8 cellular contexts compared by ENCODE assay signal in the genomic region with DNA sequence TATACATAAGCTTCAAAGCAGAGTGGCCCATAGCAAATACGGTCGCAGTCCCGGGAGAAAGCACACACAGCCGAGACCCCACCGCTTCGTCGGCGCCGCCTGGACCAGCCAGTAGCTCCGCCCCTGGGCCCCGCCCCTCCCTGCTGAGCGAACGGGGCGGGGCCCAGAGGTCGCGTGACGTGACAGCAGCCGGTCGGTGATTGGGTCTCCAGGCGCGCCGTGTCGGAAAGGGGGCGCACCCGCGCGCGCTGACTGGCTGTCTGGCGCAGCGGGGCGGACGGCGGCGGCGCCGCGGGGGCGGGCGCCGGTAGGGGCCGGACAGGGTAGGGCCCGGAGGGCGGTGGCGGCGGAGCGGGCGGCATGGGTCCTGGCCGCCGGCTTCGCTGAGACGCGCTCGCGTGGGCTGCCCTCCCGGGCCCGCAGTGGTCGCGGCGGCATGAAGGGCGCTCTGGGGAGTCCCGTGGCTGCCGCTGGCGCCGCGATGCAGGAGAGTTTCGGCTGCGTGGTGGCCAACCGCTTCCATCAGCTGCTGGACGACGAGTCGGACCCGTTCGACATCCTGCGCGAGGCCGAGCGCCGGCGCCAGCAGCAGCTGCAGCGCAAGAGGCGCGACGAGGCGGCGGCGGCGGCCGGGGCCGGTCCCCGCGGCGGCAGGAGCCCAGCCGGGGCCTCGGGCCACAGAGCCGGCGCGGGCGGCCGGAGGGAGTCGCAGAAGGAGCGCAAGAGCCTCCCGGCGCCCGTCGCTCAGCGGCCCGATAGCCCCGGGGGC. TPM values are rescaled to one million over a fixed set of nuclear protein-coding genes. Genes with fewer than 3 reads are reported as not detected.
DNase-seq lines count a peak whose midpoint lies in the region; ATAC-seq and TF ChIP-seq lines count a peak whose summit lies in the region.

A gene with protein sequence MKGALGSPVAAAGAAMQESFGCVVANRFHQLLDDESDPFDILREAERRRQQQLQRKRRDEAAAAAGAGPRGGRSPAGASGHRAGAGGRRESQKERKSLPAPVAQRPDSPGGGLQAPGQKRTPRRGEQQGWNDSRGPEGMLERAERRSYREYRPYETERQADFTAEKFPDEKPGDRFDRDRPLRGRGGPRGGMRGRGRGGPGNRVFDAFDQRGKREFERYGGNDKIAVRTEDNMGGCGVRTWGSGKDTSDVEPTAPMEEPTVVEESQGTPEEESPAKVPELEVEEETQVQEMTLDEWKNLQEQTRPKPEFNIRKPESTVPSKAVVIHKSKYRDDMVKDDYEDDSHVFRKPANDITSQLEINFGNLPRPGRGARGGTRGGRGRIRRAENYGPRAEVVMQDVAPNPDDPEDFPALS (plus strand): TSS at position 326 of the 769 bp plus-strand sequence. CDS start 111 bp downstream, at position 437.

- ATAC-seq in HG03378 (IDR thresholded peaks at IDR 0.05; ENCODE audit: unreplicated experiment): peak; percentile 78

- peak; percentile 99 for DNase-seq in AG20443 (ENCODE audit: low spot score)
- DNase-seq in NCI-H446 treated with DMSO at 0.1 percent for 48 hours (lab: John Stamatoyannopoulos, UW): peak; percentile 71
- DNase-seq in activated CD4-positive, alpha-beta T cell treated with anti-CD3 and anti-CD28 coated beads for 1 hour: peak; percentile 93
- peak; percentile 97 for DNase-seq in cerebellum (ENCODE audit: low spot score)
- DNase-seq in kidney tubule cell (ENCODE audit: low spot score): peak; percentile 96
- peak; percentile 92 to 96 for DNase-seq in stimulated activated CD4-positive, alpha-beta T cell treated with anti-CD3 and anti-CD28 coated beads, Interleukin-1b, Interleukin-23, amount 100 ng/mL, for 1 hour (ENCODE audit: low read depth in 2 of 2)

- peak; percentile 63 for TF ChIP-seq POLR2A in GM19099 (IDR thresholded peaks at IDR 0.05; ENCODE audit: extremely low read depth, insufficient read length, low read depth)

RNA-seq across cellular contexts. Expression of the gene that starts here (rescaled TPM):
- total RNA-seq in cerebellum: 7.2 TPM

Comparison
In these comparisons a context has a peak if more than half of its experiments do, and no peak if none do; other contexts are left out.
1. Peak in every context shown above with its lines: DNase-seq and ATAC-seq.